ENCODE assay signal across 15 cellular contexts in genomic region chr14:24075485-24076301, GRCh38. TPM values are rescaled to one million over a fixed set of nuclear protein-coding genes. Genes with fewer than 3 reads are reported as not detected.
DNase-seq lines count a peak whose midpoint lies in the region; ATAC-seq lines count a peak whose summit lies in the region.
"Had no signal": no experiment of that assay in that cellular context is flagged by ENCODE, and none has a peak within 500 bp of the region (broad histone marks: within the 10 kb centered on the region; RNA-seq: fewer than 3 reads in every experiment).

No MANE protein-coding gene starts in this region.

- H3K4me1 Mint-ChIP-seq in T-helper 2 cell treated with Interferon-gamma antibody and Interleukin-4, amounts not matched to agents 5 μg/mL and 100 μg/mL, for 36 hours (ENCODE audit: low read depth): peaks cover 19% of the 10 kb centered on the region
- peaks cover 38% of the 10 kb centered on the region for H3K4me1 Mint-ChIP-seq in stimulated activated effector memory CD8-positive, alpha-beta T cell treated with anti-CD3 and anti-CD28 coated beads, Interleukin-12 subunit alpha, Interleukin-12 subunit beta, amount 100 ng/mL, for 72 hours
- H3K4me1 Mint-ChIP-seq in activated T-cell treated with anti-CD3 and anti-CD28 coated beads, Interleukin-2, amount 50 U/mL, for 24 hours (ENCODE audit: low read depth): peaks cover 19% of the 10 kb centered on the region
- H3K4me1 Mint-ChIP-seq in activated T-helper 1 cell treated with anti-CD3 and anti-CD28 coated beads, Interleukin-12 subunit alpha, Interleukin-12 subunit beta, Interleukin-2, Interleukin-4 antibody, amounts not matched to agents 30 ng/mL and 10 ng/mL and 1 ng/mL, durations not matched to agents 14 hours and 24 hours and 36 hours (ENCODE audit: low read depth): peaks cover 22% of the 10 kb centered on the region

- H3K4me3 Mint-ChIP-seq in T-helper 2 cell treated with Interferon-gamma antibody and Interleukin-4, amounts not matched to agents 5 μg/mL and 100 μg/mL, for 36 hours: peak overlapping the region; percentile 34
- no peak overlapping the region for H3K4me3 Mint-ChIP-seq in stimulated activated effector memory CD8-positive, alpha-beta T cell treated with anti-CD3 and anti-CD28 coated beads, Interleukin-12 subunit alpha, Interleukin-12 subunit beta, amount 100 ng/mL, for 72 hours
- no peak overlapping the region for H3K4me3 Mint-ChIP-seq in activated T-cell treated with anti-CD3 and anti-CD28 coated beads, Interleukin-2, amount 50 U/mL, for 24 hours
- no peak overlapping the region for H3K4me3 Mint-ChIP-seq in activated T-helper 1 cell treated with anti-CD3 and anti-CD28 coated beads, Interleukin-12 subunit alpha, Interleukin-12 subunit beta, Interleukin-2, Interleukin-4 antibody, amounts not matched to agents 30 ng/mL and 10 ng/mL and 1 ng/mL, durations not matched to agents 14 hours and 24 hours and 36 hours
- H3K4me3 Mint-ChIP-seq: T-helper 1 cell treated with Interleukin-12 subunit alpha and Interleukin-12 subunit beta and Interleukin-4 antibody, amounts not matched to agents 30 μg/mL and 1 μg/mL, for 36 hours had no signal

- no peaks in the 10 kb centered on the region for H3K36me3 Mint-ChIP-seq in T-helper 2 cell treated with Interferon-gamma antibody and Interleukin-4, amounts not matched to agents 5 μg/mL and 100 μg/mL, for 36 hours (ENCODE audit: low read depth)
- peaks cover 5% of the 10 kb centered on the region for H3K36me3 Mint-ChIP-seq in stimulated activated effector memory CD8-positive, alpha-beta T cell treated with anti-CD3 and anti-CD28 coated beads, Interleukin-12 subunit alpha, Interleukin-12 subunit beta, amount 100 ng/mL, for 72 hours
- no peaks in the 10 kb centered on the region for H3K36me3 Mint-ChIP-seq in activated T-cell treated with anti-CD3 and anti-CD28 coated beads, Interleukin-2, amount 50 U/mL, for 24 hours (ENCODE audit: low read depth)
- no peaks in the 10 kb centered on the region for H3K36me3 Mint-ChIP-seq in activated T-helper 1 cell treated with anti-CD3 and anti-CD28 coated beads, Interleukin-12 subunit alpha, Interleukin-12 subunit beta, Interleukin-2, Interleukin-4 antibody, amounts not matched to agents 30 ng/mL and 10 ng/mL and 1 ng/mL, durations not matched to agents 14 hours and 24 hours and 36 hours (ENCODE audit: low read depth)

- H3K27ac Mint-ChIP-seq in T-helper 2 cell treated with Interferon-gamma antibody and Interleukin-4, amounts not matched to agents 5 μg/mL and 100 μg/mL, for 36 hours: peak overlapping the region; percentile 23
- H3K27ac Mint-ChIP-seq in stimulated activated effector memory CD8-positive, alpha-beta T cell treated with anti-CD3 and anti-CD28 coated beads, Interleukin-12 subunit alpha, Interleukin-12 subunit beta, amount 100 ng/mL, for 72 hours: peak overlapping the region; percentile 78
- H3K27ac Mint-ChIP-seq in activated T-cell treated with anti-CD3 and anti-CD28 coated beads, Interleukin-2, amount 50 U/mL, for 24 hours: no peak overlapping the region
- no peak overlapping the region for H3K27ac Mint-ChIP-seq in activated T-helper 1 cell treated with anti-CD3 and anti-CD28 coated beads, Interleukin-12 subunit alpha, Interleukin-12 subunit beta, Interleukin-2, Interleukin-4 antibody, amounts not matched to agents 30 ng/mL and 10 ng/mL and 1 ng/mL, durations not matched to agents 14 hours and 24 hours and 36 hours
- H3K27ac Mint-ChIP-seq: T-helper 1 cell treated with Interleukin-12 subunit alpha and Interleukin-12 subunit beta and Interleukin-4 antibody, amounts not matched to agents 30 μg/mL and 1 μg/mL, for 36 hours had no signal

- intact Hi-C loops in activated T-helper 1 cell treated with anti-CD3 and anti-CD28 coated beads, Interleukin-12 subunit alpha, Interleukin-12 subunit beta, Interleukin-2, Interleukin-4 antibody, amounts not matched to agents 30 ng/mL and 10 ng/mL and 1 ng/mL, durations not matched to agents 14 hours and 24 hours and 36 hours (cut with micrococcal nuclease): no loop called here

- ATAC-seq in GM21529 (IDR thresholded peaks at IDR 0.05; ENCODE audit: unreplicated experiment) (peak; percentile 62), GM18498 (IDR thresholded peaks at IDR 0.05; ENCODE audit: unreplicated experiment) (no peak)
- no peak for ATAC-seq in stimulated activated effector memory CD8-positive, alpha-beta T cell treated with anti-CD3 and anti-CD28 coated beads, Interleukin-12 subunit alpha, Interleukin-12 subunit beta, amount 100 ng/mL, for 72 hours

- no peaks in the 10 kb centered on the region for H3K27me3 Mint-ChIP-seq in T-helper 2 cell treated with Interferon-gamma antibody and Interleukin-4, amounts not matched to agents 5 μg/mL and 100 μg/mL, for 36 hours (ENCODE audit: low read depth)
- no peaks in the 10 kb centered on the region for H3K27me3 Mint-ChIP-seq in activated T-cell treated with anti-CD3 and anti-CD28 coated beads, Interleukin-2, amount 50 U/mL, for 24 hours
- H3K27me3 Mint-ChIP-seq in activated T-helper 1 cell treated with anti-CD3 and anti-CD28 coated beads, Interleukin-12 subunit alpha, Interleukin-12 subunit beta, Interleukin-2, Interleukin-4 antibody, amounts not matched to agents 30 ng/mL and 10 ng/mL and 1 ng/mL, durations not matched to agents 14 hours and 24 hours and 36 hours (ENCODE audit: insufficient read depth): peaks cover 4% of the 10 kb centered on the region

- H3K9me3 Mint-ChIP-seq in T-helper 2 cell treated with Interferon-gamma antibody and Interleukin-4, amounts not matched to agents 5 μg/mL and 100 μg/mL, for 36 hours: no peaks in the 10 kb centered on the region
- H3K9me3 Mint-ChIP-seq in stimulated activated effector memory CD8-positive, alpha-beta T cell treated with anti-CD3 and anti-CD28 coated beads, Interleukin-12 subunit alpha, Interleukin-12 subunit beta, amount 100 ng/mL, for 72 hours: no peaks in the 10 kb centered on the region
- H3K9me3 Mint-ChIP-seq in activated T-cell treated with anti-CD3 and anti-CD28 coated beads, Interleukin-2, amount 50 U/mL, for 24 hours: no peaks in the 10 kb centered on the region
- H3K9me3 Mint-ChIP-seq in activated T-helper 1 cell treated with anti-CD3 and anti-CD28 coated beads, Interleukin-12 subunit alpha, Interleukin-12 subunit beta, Interleukin-2, Interleukin-4 antibody, amounts not matched to agents 30 ng/mL and 10 ng/mL and 1 ng/mL, durations not matched to agents 14 hours and 24 hours and 36 hours: no peaks in the 10 kb centered on the region
- H3K9me3 Mint-ChIP-seq: T-helper 1 cell treated with Interleukin-12 subunit alpha and Interleukin-12 subunit beta and Interleukin-4 antibody, amounts not matched to agents 30 μg/mL and 1 μg/mL, for 36 hours had no signal

- DNase-seq in T-helper 2 cell treated with Interferon-gamma antibody and Interleukin-4, amounts not matched to agents 5 μg/mL and 100 μg/mL, for 36 hours (ENCODE audit: low spot score): no peak
- no peak for DNase-seq in T-helper 2 cell
- DNase-seq in RPMI8226: peak; percentile 53
- DNase-seq in stimulated activated effector memory CD8-positive, alpha-beta T cell treated with anti-CD3 and anti-CD28 coated beads, Interleukin-12 subunit alpha, Interleukin-12 subunit beta, amount 100 ng/mL, for 72 hours (ENCODE audit: low spot score in 2 of 2): no peak
- DNase-seq in activated T-cell treated with anti-CD3 and anti-CD28 coated beads, Interleukin-2, amount 50 U/mL, for 24 hours: no peak
- no peak for DNase-seq in activated T-helper 1 cell treated with anti-CD3 and anti-CD28 coated beads, Interleukin-12 subunit alpha, Interleukin-12 subunit beta, Interleukin-2, Interleukin-4 antibody, amounts not matched to agents 30 ng/mL and 10 ng/mL and 1 ng/mL, durations not matched to agents 14 hours and 24 hours and 36 hours (ENCODE audit: low spot score)
- DNase-seq: activated CD4-positive, alpha-beta T cell treated with anti-CD3 and anti-CD28 coated beads for 1 hour; dorsolateral prefrontal cortex had no signal

RNA-seq across cellular contexts. Expression of gene CPNE6, which starts 4.3 kb away (rescaled TPM):
- not detected in 2 replicates for total RNA-seq in activated T-helper 1 cell treated with anti-CD3 and anti-CD28 coated beads, Interleukin-12 subunit alpha, Interleukin-12 subunit beta, Interleukin-2, Interleukin-4 antibody, amounts not matched to agents 30 ng/mL and 10 ng/mL and 1 ng/mL, durations not matched to agents 14 hours and 24 hours and 36 hours
- total RNA-seq: MCF 10A, NCI-H460, pulmonary artery endothelial cell, tibial nerve had no signal

RNA-seq across cellular contexts. Expression of gene PCK2, which starts 18.4 kb away (rescaled TPM):
- total RNA-seq in activated T-helper 1 cell treated with anti-CD3 and anti-CD28 coated beads, Interleukin-12 subunit alpha, Interleukin-12 subunit beta, Interleukin-2, Interleukin-4 antibody, amounts not matched to agents 30 ng/mL and 10 ng/mL and 1 ng/mL, durations not matched to agents 14 hours and 24 hours and 36 hours: 55.0 and 62.8 TPM in 2 replicates

RNA-seq across cellular contexts. Expression of gene CARMIL3, which starts 23.9 kb away (rescaled TPM):
- 3.0 and 3.4 TPM in 2 replicates for total RNA-seq in activated T-helper 1 cell treated with anti-CD3 and anti-CD28 coated beads, Interleukin-12 subunit alpha, Interleukin-12 subunit beta, Interleukin-2, Interleukin-4 antibody, amounts not matched to agents 30 ng/mL and 10 ng/mL and 1 ng/mL, durations not matched to agents 14 hours and 24 hours and 36 hours
- total RNA-seq: MCF 10A had no signal

RNA-seq across cellular contexts. Expression of gene DCAF11, which starts 38.9 kb away (rescaled TPM):
- total RNA-seq in activated T-helper 1 cell treated with anti-CD3 and anti-CD28 coated beads, Interleukin-12 subunit alpha, Interleukin-12 subunit beta, Interleukin-2, Interleukin-4 antibody, amounts not matched to agents 30 ng/mL and 10 ng/mL and 1 ng/mL, durations not matched to agents 14 hours and 24 hours and 36 hours: 69.9 and 71.6 TPM in 2 replicates

RNA-seq across cellular contexts. Expression of gene NRL, which starts 39.1 kb away (rescaled TPM):
- 2.1 and 2.7 TPM in 2 replicates for total RNA-seq in activated T-helper 1 cell treated with anti-CD3 and anti-CD28 coated beads, Interleukin-12 subunit alpha, Interleukin-12 subunit beta, Interleukin-2, Interleukin-4 antibody, amounts not matched to agents 30 ng/mL and 10 ng/mL and 1 ng/mL, durations not matched to agents 14 hours and 24 hours and 36 hours

Comparison
In these comparisons a context has a peak if more than half of its experiments do, and no peak if none do; other contexts are left out.
1. H3K27ac Mint-ChIP-seq: peak in T-helper 2 cell treated with Interferon-gamma antibody and Interleukin-4, amounts not matched to agents 5 μg/mL and 100 μg/mL, for 36 hours (single experiment) and stimulated activated effector memory CD8-positive, alpha-beta T cell treated with anti-CD3 and anti-CD28 coated beads, Interleukin-12 subunit alpha, Interleukin-12 subunit beta, amount 100 ng/mL, for 72 hours (single experiment); none in activated T-cell treated with anti-CD3 and anti-CD28 coated beads, Interleukin-2, amount 50 U/mL, for 24 hours (single experiment) and activated T-helper 1 cell treated with anti-CD3 and anti-CD28 coated beads, Interleukin-12 subunit alpha, Interleukin-12 subunit beta, Interleukin-2, Interleukin-4 antibody, amounts not matched to agents 30 ng/mL and 10 ng/mL and 1 ng/mL, durations not matched to agents 14 hours and 24 hours and 36 hours (single experiment).